10 cellular contexts compared by ENCODE assay signal in genomic region chr4:26467724-26468123, GRCh38. TPM values are rescaled to one million over a fixed set of nuclear protein-coding genes. Genes with fewer than 3 reads are reported as not detected.
"Had no signal": no experiment of that assay in that cellular context is flagged by ENCODE, and none has a peak within 500 bp of the region (broad histone marks: within the 10 kb centered on the region; RNA-seq: fewer than 3 reads in every experiment).

No MANE protein-coding gene starts in this region.

- H3K9ac ChIP-seq: GM23248 had no signal

- H3K4me3 ChIP-seq: GM23248, HAP-1 had no signal

- DNase-seq: GM23248, GOT3, H7, KG1 had no signal

- ATAC-seq: HCT116, HepG2 had no signal

- H3K4me1 Mint-ChIP-seq: IgD-negative memory B cell had no signal

- H3K27ac Mint-ChIP-seq: IgD-negative memory B cell had no signal

- H3K4me3 Mint-ChIP-seq: IgD-negative memory B cell had no signal

- H2AFZ ChIP-seq: GM23248 had no signal

- H3K4me1 ChIP-seq: HAP-1 had no signal

- H3K27ac ChIP-seq: GM23248 had no signal

RNA-seq across cellular contexts. Expression of gene CCKAR, which starts 22.6 kb away (rescaled TPM):
- total RNA-seq: GM23248, H4, H7, HepG2, HT1080 had no signal
- polyA plus RNA-seq: GM23248, HepG2, IgD-negative memory B cell had no signal
